Comparison of ENCODE assay signal across 26 cellular contexts in the genomic region with DNA sequence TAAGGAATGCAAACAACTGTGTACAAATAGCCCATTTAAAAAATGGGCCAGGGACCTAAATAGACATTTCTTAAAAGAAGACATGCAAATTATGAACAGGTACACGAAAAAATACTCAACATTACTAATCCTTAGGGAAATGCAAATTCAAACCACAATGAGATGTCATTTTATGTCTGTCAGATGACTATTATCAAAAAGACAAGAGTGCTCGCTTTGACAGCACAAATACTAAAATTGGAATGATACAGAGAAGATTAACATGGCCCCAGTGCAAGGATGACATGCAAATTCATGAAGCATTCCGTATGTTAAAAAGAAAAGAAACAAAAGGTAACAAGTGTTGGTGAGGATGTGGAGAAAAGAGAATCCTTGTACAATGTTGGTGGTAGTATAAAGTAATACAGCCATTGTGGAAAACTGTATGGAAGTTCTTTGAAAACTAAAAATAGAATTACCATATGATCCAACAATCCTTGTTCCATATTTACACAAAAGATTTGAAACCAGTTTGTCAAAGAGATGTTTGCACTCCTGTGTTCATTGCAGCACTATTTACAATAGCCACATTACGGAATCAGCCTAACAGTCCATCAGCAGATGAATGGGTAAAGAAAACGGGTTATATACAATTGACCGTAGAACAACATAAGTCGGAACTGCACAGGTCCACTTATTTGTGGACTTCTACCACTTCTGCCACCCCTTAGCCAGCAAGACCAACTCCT. TPM values are rescaled to one million over a fixed set of nuclear protein-coding genes. Genes with fewer than 3 reads are reported as not detected.
"Had no signal": no experiment of that assay in that cellular context is flagged by ENCODE, and none has a peak within 500 bp of the region (broad histone marks: within the 10 kb centered on the region; RNA-seq: fewer than 3 reads in every experiment).

No MANE protein-coding gene starts in this region.

- H3K27ac ChIP-seq: adrenal gland, body of pancreas, esophagus muscularis mucosa, foreskin keratinocyte, heart right ventricle, parathyroid adenoma, spleen, thoracic aorta, uterus had no signal

- H2AFZ ChIP-seq: parathyroid adenoma had no signal

- H3K9me3 ChIP-seq: adrenal gland, body of pancreas, esophagus muscularis mucosa, thoracic aorta, uterus had no signal

- H3K79me2 ChIP-seq: parathyroid adenoma had no signal

- H3K36me3 ChIP-seq: adrenal gland, esophagus muscularis mucosa, heart right ventricle, spleen, thoracic aorta, uterus had no signal

- DNase-seq: activated CD4-positive, alpha-beta T cell treated with anti-CD3 and anti-CD28 coated beads for 36 hours; activated CD4-positive, CD25-positive, alpha-beta regulatory T cell; activated CD8-positive, alpha-beta memory T cell treated with anti-CD3 and anti-CD28 coated beads, Interleukin-2, amount 10 ng/mL, durations not matched to agents 7 days and 5 days; activated CD8-positive, alpha-beta T cell treated with anti-CD3 and anti-CD28 coated beads, Interleukin-2, amount 10 ng/mL, durations not matched to agents 7 days and 5 days; activated effector memory CD4-positive, alpha-beta T cell treated with anti-CD3 and anti-CD28 coated beads, Interleukin-2, amount 50 U/mL, for 16 hours; activated naive CD4-positive, alpha-beta T cell treated with anti-CD3 and anti-CD28 coated beads for 36 hours; activated naive CD8-positive, alpha-beta T cell treated with anti-CD3 and anti-CD28 coated beads for 36 hours; adrenal gland; aorta; body of pancreas; dermis blood vessel endothelial cell; effector CD4-positive, alpha-beta T cell; foreskin keratinocyte; heart right ventricle; midbrain; naive thymus-derived CD4-positive, alpha-beta T cell; nucleus accumbens; right cardiac atrium; spleen; stimulated activated naive CD4-positive, alpha-beta T cell treated with Interleukin-2 at 50 U/mL for 16 hours; trophoblast cell; uterus had no signal

- H3K27me3 ChIP-seq: adrenal gland, body of pancreas, esophagus muscularis mucosa, uterus had no signal

- H3K4me1 ChIP-seq: esophagus muscularis mucosa, foreskin keratinocyte, heart right ventricle, parathyroid adenoma, spleen, uterus had no signal

- H3K4me3 ChIP-seq: adrenal gland, body of pancreas, esophagus muscularis mucosa, heart right ventricle, spleen, thoracic aorta, uterus had no signal

- H3K9ac ChIP-seq: parathyroid adenoma had no signal

RNA-seq across cellular contexts. Expression of a gene that starts 47.2 kb away (rescaled TPM):
- total RNA-seq: activated CD4-positive, alpha-beta T cell treated with anti-CD3 and anti-CD28 coated beads for 36 hours; activated CD8-positive, alpha-beta memory T cell treated with anti-CD3 and anti-CD28 coated beads, Interleukin-2, amount 10 ng/mL, durations not matched to agents 7 days and 5 days; activated CD8-positive, alpha-beta T cell treated with anti-CD3 and anti-CD28 coated beads, Interleukin-2, amount 10 ng/mL, durations not matched to agents 7 days and 5 days; activated naive CD4-positive, alpha-beta T cell treated with anti-CD3 and anti-CD28 coated beads for 36 hours; activated naive CD8-positive, alpha-beta T cell treated with anti-CD3 and anti-CD28 coated beads for 36 hours; dermis blood vessel endothelial cell; esophagus muscularis mucosa; foreskin keratinocyte; kidney epithelial cell; spleen; thoracic aorta; uterus had no signal
- polyA plus RNA-seq: foreskin keratinocyte; heart right ventricle; naive thymus-derived CD4-positive, alpha-beta T cell had no signal
